Comparison of ENCODE assay signal across 19 cellular contexts in the genomic region with DNA sequence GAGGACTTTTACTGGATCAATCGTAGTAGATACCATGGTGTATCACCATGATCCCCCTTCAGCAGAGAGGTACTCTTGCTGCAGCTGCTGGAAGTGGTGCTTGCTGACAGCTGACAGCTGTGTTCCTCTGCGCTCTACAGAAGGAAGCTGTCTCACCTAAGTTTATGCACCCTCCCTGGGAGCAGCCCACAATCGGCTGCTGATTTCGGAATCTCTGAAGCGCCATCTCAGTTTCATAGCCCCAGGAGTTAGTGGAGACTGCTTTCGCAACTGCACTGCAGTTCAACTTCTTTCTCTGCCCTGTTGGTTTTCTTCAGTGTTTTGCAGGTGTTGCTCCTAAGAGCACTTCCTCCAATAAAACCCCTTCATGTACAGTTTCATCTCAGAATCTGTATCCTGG.
DNase-seq lines count a peak whose midpoint lies in the region; ATAC-seq and TF ChIP-seq lines count a peak whose summit lies in the region.
"Had no signal": no experiment of that assay in that cellular context is flagged by ENCODE, and none has a peak within 500 bp of the region (broad histone marks: within the 10 kb centered on the region; RNA-seq: fewer than 3 reads in every experiment).

No MANE protein-coding gene starts in this region.

- peaks cover 22% of the 10 kb centered on the region for H3K4me1 Mint-ChIP-seq in endodermal cell

- H3K4me3 Mint-ChIP-seq in endodermal cell = no peak overlapping the region

- H3K4me3 ChIP-seq in Panc1 (ENCODE audit: low read depth in 2 of 2, low read length in 2 of 2) = no peak overlapping the region
- H3K4me3 ChIP-seq in endodermal cell (ENCODE audit: low read length) = no peak overlapping the region
- H3K4me3 ChIP-seq in parathyroid adenoma (ENCODE audit: low read depth, low read length) = no peak overlapping the region
- H3K4me3 ChIP-seq: lower lobe of right lung, transverse colon had no signal

- WGBS in endodermal cell (ENCODE audit: insufficient coverage in 1 of 2, insufficient read length in 1 of 2), 2 experiments = 94 to 97% methylated on average over 5 to 6 of the region's 6 CpGs

- H3K9ac ChIP-seq in endodermal cell (ENCODE audit: extremely low read depth, low read length, poor library complexity, severe bottlenecking) = no peak overlapping the region
- H3K9ac ChIP-seq in parathyroid adenoma = no peak overlapping the region

- no peaks in the 10 kb centered on the region for H3K79me2 ChIP-seq in parathyroid adenoma

- no peaks in the 10 kb centered on the region for H3K9me3 Mint-ChIP-seq in endodermal cell
- H3K9me3 Mint-ChIP-seq: activated T-helper 2 cell treated with anti-CD3 and anti-CD28 coated beads, Interferon-gamma antibody, Interleukin-2, Interleukin-4, amounts not matched to agents 10 μg/mL and 5 μg/mL and 100 μg/mL, durations not matched to agents 14 hours and 24 hours and 36 hours had no signal

- H3K4me1 ChIP-seq in Panc1 (ENCODE audit: control insufficient read depth, insufficient read depth, low read length) (peaks cover 27% of the 10 kb centered on the region), endodermal cell (ENCODE audit: control insufficient read depth, insufficient read depth, low read length) (peaks cover 3% of the 10 kb centered on the region), parathyroid adenoma (peaks cover 54% of the 10 kb centered on the region)
- H3K4me1 ChIP-seq: lower lobe of right lung had no signal

- H2AFZ ChIP-seq in parathyroid adenoma = peak overlapping the region; percentile 80

- in situ Hi-C loops in Panc1 (cut with HindIII; ENCODE audit: low pct_unique_long_range_greater_than_20kb, low sequenced_read_pairs) = no loop called here

- TF ChIP-seq CTCF in Panc1 (IDR thresholded peaks at IDR 0.05) = no peak
- no peak for TF ChIP-seq CTCF in endodermal cell (conservative IDR thresholded peaks at IDR 0.05)
- TF ChIP-seq CTCF in parathyroid adenoma (IDR thresholded peaks at IDR 0.05) = no peak

- no peak for ATAC-seq in Panc1
- ATAC-seq in GM19397 (IDR thresholded peaks at IDR 0.05; ENCODE audit: unreplicated experiment) = no peak
- ATAC-seq in HG03108 (IDR thresholded peaks at IDR 0.05; ENCODE audit: unreplicated experiment) = no peak
- ATAC-seq: lower lobe of right lung had no signal

- POLR2A ChIA-PET in Panc1 (lab: Charles Lee) = interaction anchor here (0.7 kb wide), 1 partner anchor 30 kb away, joined by 9 read pairs; no protein-coding TSS in a partner anchor

- H3K27ac ChIP-seq in Panc1 (ENCODE audit: low read length) = peak overlapping the region; percentile 62
- H3K27ac ChIP-seq in endodermal cell (ENCODE audit: low read depth, low read length) = no peak overlapping the region
- peak overlapping the region; percentile 86 for H3K27ac ChIP-seq in parathyroid adenoma
- H3K27ac ChIP-seq in caudate nucleus (ENCODE audit: low read depth, low read length) = no peak overlapping the region
- H3K27ac ChIP-seq: lower lobe of right lung, VCaP had no signal

- H3K36me3 Mint-ChIP-seq in endodermal cell (ENCODE audit: low read depth) = no peaks in the 10 kb centered on the region

- H3K27ac Mint-ChIP-seq in endodermal cell = no peak overlapping the region
- H3K27ac Mint-ChIP-seq: activated T-helper 2 cell treated with anti-CD3 and anti-CD28 coated beads, Interferon-gamma antibody, Interleukin-2, Interleukin-4, amounts not matched to agents 10 μg/mL and 5 μg/mL and 100 μg/mL, durations not matched to agents 14 hours and 24 hours and 36 hours had no signal

- DNase-seq in ELR (ENCODE audit: low read depth) (peak; percentile 1), Panc1 (ENCODE audit: low read depth, low spot score) (no peak), endodermal cell (peak; percentile 53), caudate nucleus (lab: John Stamatoyannopoulos, UW) (no peak), HCEC 1CT (no peak)
- DNase-seq: activated CD8-positive, alpha-beta memory T cell treated with anti-CD3 and anti-CD28 coated beads for 24 hours; aorta; cortex of kidney; GOT3; lower lobe of right lung; right cardiac atrium; stimulated activated CD4-positive, alpha-beta T cell treated with anti-CD3 and anti-CD28 coated beads, Interleukin-2, amount 100 ng/mL, for 48 hours; stimulated activated CD8-positive, alpha-beta memory T cell treated with anti-CD3 and anti-CD28 coated beads, Interleukin-4, amount 100 ng/mL, for 48 hours; transverse colon had no signal

- H3K36me3 ChIP-seq in Panc1 (ENCODE audit: control insufficient read depth, insufficient read depth, low read length) (no peaks in the 10 kb centered on the region), endodermal cell (ENCODE audit: control insufficient read depth, insufficient read depth, low read length) (no peaks in the 10 kb centered on the region), parathyroid adenoma (ENCODE audit: control insufficient read depth, insufficient read depth, low read length) (no peaks in the 10 kb centered on the region)
- H3K36me3 ChIP-seq: lower lobe of right lung, transverse colon had no signal

- CTCF ChIA-PET in Panc1 (lab: Charles Lee) = no interaction called here

- no TSS peak for BruUV-seq in Panc1 (replicated peaks; lab: Mats Ljungman, UMichigan)

- no peak overlapping the region for H3K4me2 ChIP-seq in parathyroid adenoma (ENCODE audit: low read length)

- H3K27me3 ChIP-seq in Panc1 (ENCODE audit: control insufficient read depth, insufficient read depth, low read length) = no peaks in the 10 kb centered on the region
- no peaks in the 10 kb centered on the region for H3K27me3 ChIP-seq in endodermal cell (ENCODE audit: control insufficient read depth, insufficient read depth, low read length, poor library complexity, severe bottlenecking)
- H3K27me3 ChIP-seq in parathyroid adenoma (ENCODE audit: control insufficient read depth, insufficient read depth, low read length) = no peaks in the 10 kb centered on the region
- H3K27me3 ChIP-seq: transverse colon had no signal

- intact Hi-C loops in Panc1 (cut with micrococcal nuclease; ENCODE audit: unreplicated experiment) = no loop called here

- no peaks in the 10 kb centered on the region for H3K27me3 Mint-ChIP-seq in endodermal cell (ENCODE audit: insufficient read depth)

- H3K9me3 ChIP-seq in Panc1 (ENCODE audit: control insufficient read depth, insufficient read depth, low read depth, low read length) (no peaks in the 10 kb centered on the region), endodermal cell (ENCODE audit: control insufficient read depth, low read length) (no peaks in the 10 kb centered on the region), parathyroid adenoma (ENCODE audit: control insufficient read depth, low read length) (no peaks in the 10 kb centered on the region)
- H3K9me3 ChIP-seq: lower lobe of right lung, transverse colon had no signal

Comparison
In these comparisons a context has a peak if more than half of its experiments do, and no peak if none do; other contexts are left out.
1. DNase-seq: peak in ELR (single experiment) and endodermal cell (single experiment); none in Panc1 (single experiment), caudate nucleus (0 of 61) and HCEC 1CT (single experiment).
2. H3K27ac ChIP-seq: peak in Panc1 (single experiment) and parathyroid adenoma (single experiment); none in endodermal cell (single experiment) and caudate nucleus (single experiment).